9 cellular contexts compared by ENCODE assay signal in the genomic region with DNA sequence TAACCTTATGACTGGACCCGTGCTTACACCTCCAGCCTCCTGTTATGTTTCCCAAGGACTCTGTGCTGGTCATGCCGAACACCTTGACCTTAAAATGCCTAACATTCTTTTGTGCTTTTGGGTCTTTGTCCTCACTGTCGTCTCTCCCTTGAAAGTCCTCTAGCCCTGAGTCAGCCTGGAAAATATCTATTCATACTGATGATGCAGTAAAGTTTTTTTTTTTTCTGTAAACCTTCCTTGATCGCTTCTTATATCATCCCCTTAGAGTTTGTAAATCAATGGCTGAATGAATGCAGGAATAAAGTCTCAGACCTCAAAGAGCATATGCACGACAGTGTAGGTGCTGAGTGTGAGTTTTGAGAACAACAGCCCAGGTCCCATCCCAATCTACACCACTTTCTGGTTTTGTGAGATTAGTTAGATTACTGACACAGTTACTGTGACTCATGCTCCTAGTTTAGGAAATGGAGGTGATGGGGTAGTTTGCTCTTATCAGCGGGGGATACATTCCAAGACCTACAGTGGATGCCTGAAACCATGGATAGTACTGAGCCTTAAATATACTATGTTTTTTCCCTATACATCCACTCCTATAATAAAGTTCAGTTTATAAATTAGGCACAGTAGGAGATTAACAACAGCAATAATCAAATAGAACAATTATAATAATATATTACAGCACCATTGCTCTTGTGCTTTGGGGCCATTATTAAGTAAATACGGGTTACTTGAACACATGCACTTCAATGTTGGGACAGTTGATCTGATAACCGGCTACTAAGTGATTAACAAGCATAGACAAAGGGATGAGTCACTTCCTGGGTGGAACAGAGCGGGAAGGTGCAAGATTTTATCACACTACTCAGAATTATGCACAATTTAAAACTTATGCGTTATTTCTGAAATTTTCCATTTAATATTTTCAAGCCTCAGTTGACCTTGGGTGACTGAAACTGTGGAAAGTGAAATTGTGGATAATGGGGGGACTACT. TPM values are rescaled to one million over a fixed set of nuclear protein-coding genes. Genes with fewer than 3 reads are reported as not detected.
A peak's percentile ranks its signal among the peaks of the same experiment; 100 is the strongest.
DNase-seq lines count a peak whose midpoint lies in the region; ATAC-seq and TF ChIP-seq lines count a peak whose summit lies in the region.
"Had no signal": no experiment of that assay in that cellular context is flagged by ENCODE, and none has a peak within 500 bp of the region (broad histone marks: within the 10 kb centered on the region; RNA-seq: fewer than 3 reads in every experiment).

No MANE protein-coding gene starts in this region.

- H3K56ac ChIP-seq in mesendoderm (ENCODE audit: low read length), result no peak overlapping the region

- no peaks in the 10 kb centered on the region for H3K27me3 Mint-ChIP-seq in activated T-helper 17 cell treated with anti-CD3 and anti-CD28 coated beads, Interleukin-2, amount 50 U/mL, for 72 hours
- H3K27me3 Mint-ChIP-seq: dendritic cell treated with granulocyte-macrophage colony-stimulating factor and Interleukin-4, amounts not matched to agents 40 ng/mL and 50 ng/mL, for 4 days had no signal

- H3K79me2 ChIP-seq in mesendoderm (ENCODE audit: control insufficient read depth, insufficient read depth, low read length), result no peaks in the 10 kb centered on the region

- no peak overlapping the region for H2BK120ac ChIP-seq in mesendoderm (ENCODE audit: low read depth, low read length)

- peak overlapping the region; percentile 17 for H3K27ac ChIP-seq in mesendoderm (ENCODE audit: low read depth, low read length)
- H3K27ac ChIP-seq: right atrium auricular region had no signal

- no peak overlapping the region for H2BK5ac ChIP-seq in mesendoderm (ENCODE audit: low read length)

- no peak overlapping the region for H3K4ac ChIP-seq in mesendoderm (ENCODE audit: low read depth, low read length)

- no CpG with 5 or more reads among the region's 10 CpGs for WGBS in mesendoderm (ENCODE audit: extremely low coverage, insufficient coverage, low lambda C conversion rate)

- ATAC-seq in activated T-helper 17 cell treated with anti-CD3 and anti-CD28 coated beads, Interleukin-2, amount 50 U/mL, for 72 hours (replicated peaks), result peak; percentile 92
- no peak for ATAC-seq in HG02571 (IDR thresholded peaks at IDR 0.05; ENCODE audit: unreplicated experiment)
- ATAC-seq in omental fat pad (ENCODE audit: low FRiP score), result no peak

- DNase-seq in ELR (ENCODE audit: low read depth), result peak; percentile 73
- peak; percentile 2 to 10 for DNase-seq in Kasumi-1 (lab: John Stamatoyannopoulos, UW)
- DNase-seq in mesendoderm, result peak; percentile 89
- DNase-seq in DMS 273 (lab: John Stamatoyannopoulos, UW; ENCODE audit: unreplicated experiment), result no peak
- DNase-seq in omental fat pad (ENCODE audit: low spot score), result no peak

- H3K4me1 ChIP-seq in mesendoderm (ENCODE audit: control insufficient read depth, low read depth, low read length), result peaks cover 7% of the 10 kb centered on the region
- H3K4me1 ChIP-seq: right atrium auricular region had no signal

- no peaks in the 10 kb centered on the region for H3K36me3 Mint-ChIP-seq in activated T-helper 17 cell treated with anti-CD3 and anti-CD28 coated beads, Interleukin-2, amount 50 U/mL, for 72 hours (ENCODE audit: low read depth)

- no peaks in the 10 kb centered on the region for H3K27me3 ChIP-seq in mesendoderm (ENCODE audit: insufficient read depth, low read length, poor library complexity)
- H3K27me3 ChIP-seq: right atrium auricular region had no signal

- H2AK5ac ChIP-seq in mesendoderm (ENCODE audit: low read length), result no peak overlapping the region

- peak overlapping the region; percentile 71 for H3K27ac Mint-ChIP-seq in activated T-helper 17 cell treated with anti-CD3 and anti-CD28 coated beads, Interleukin-2, amount 50 U/mL, for 72 hours
- H3K27ac Mint-ChIP-seq: dendritic cell treated with granulocyte-macrophage colony-stimulating factor and Interleukin-4, amounts not matched to agents 40 ng/mL and 50 ng/mL, for 4 days had no signal

- TF ChIP-seq CTCF in omental fat pad (IDR thresholded peaks at IDR 0.05), result no peak

- H2BK15ac ChIP-seq in mesendoderm (replicated peaks; ENCODE audit: low read depth), result no peak overlapping the region

- H3K9ac ChIP-seq in mesendoderm (ENCODE audit: low read length), result no peak overlapping the region

- H4K8ac ChIP-seq in mesendoderm (ENCODE audit: low read depth, low read length), result no peak overlapping the region

- H3K23ac ChIP-seq in mesendoderm (ENCODE audit: low read length), result no peak overlapping the region

- H3K9me3 Mint-ChIP-seq in activated T-helper 17 cell treated with anti-CD3 and anti-CD28 coated beads, Interleukin-2, amount 50 U/mL, for 72 hours, result no peaks in the 10 kb centered on the region
- H3K9me3 Mint-ChIP-seq: dendritic cell treated with granulocyte-macrophage colony-stimulating factor and Interleukin-4, amounts not matched to agents 40 ng/mL and 50 ng/mL, for 4 days had no signal

- H3K4me1 Mint-ChIP-seq in activated T-helper 17 cell treated with anti-CD3 and anti-CD28 coated beads, Interleukin-2, amount 50 U/mL, for 72 hours, result peaks cover 14% of the 10 kb centered on the region

- H3K4me3 ChIP-seq in mesendoderm (ENCODE audit: low read length), result no peak overlapping the region
- H3K4me3 ChIP-seq: right atrium auricular region had no signal

- no peaks in the 10 kb centered on the region for H3K36me3 ChIP-seq in mesendoderm (ENCODE audit: control insufficient read depth, insufficient read depth, low read length)
- H3K36me3 ChIP-seq: right atrium auricular region had no signal

- H3K18ac ChIP-seq in mesendoderm (ENCODE audit: low read length), result no peak overlapping the region

- H3K79me1 ChIP-seq in mesendoderm (ENCODE audit: low read length), result no peaks in the 10 kb centered on the region

- no peak overlapping the region for H4K5ac ChIP-seq in mesendoderm (ENCODE audit: low read length)

- peak overlapping the region; percentile 53 for H3K4me3 Mint-ChIP-seq in activated T-helper 17 cell treated with anti-CD3 and anti-CD28 coated beads, Interleukin-2, amount 50 U/mL, for 72 hours
- H3K4me3 Mint-ChIP-seq: dendritic cell treated with granulocyte-macrophage colony-stimulating factor and Interleukin-4, amounts not matched to agents 40 ng/mL and 50 ng/mL, for 4 days had no signal

- H3K4me2 ChIP-seq in mesendoderm (ENCODE audit: low read length), result no peak overlapping the region

RNA-seq across cellular contexts. Expression of gene TCN1, which starts 8.5 kb away (rescaled TPM):
- not detected for total RNA-seq in activated T-helper 17 cell treated with anti-CD3 and anti-CD28 coated beads, Interleukin-2, amount 50 U/mL, for 72 hours
- not detected for polyA plus RNA-seq in mesendoderm (2013, experiment 1 of 2)
- not detected for polyA plus RNA-seq in mesendoderm (2013, experiment 2 of 2)
- total RNA-seq in omental fat pad, result not detected
- total RNA-seq: right atrium auricular region had no signal

RNA-seq across cellular contexts. Expression of gene CBLIF, which starts 12.4 kb away (rescaled TPM):
- total RNA-seq in activated T-helper 17 cell treated with anti-CD3 and anti-CD28 coated beads, Interleukin-2, amount 50 U/mL, for 72 hours, result not detected
- polyA plus RNA-seq in mesendoderm (2013, experiment 1 of 2), result not detected
- polyA plus RNA-seq in mesendoderm (2013, experiment 2 of 2), result not detected
- not detected for total RNA-seq in omental fat pad
- total RNA-seq: right atrium auricular region had no signal

RNA-seq across cellular contexts. Expression of gene OOSP3, which starts 20.8 kb away (rescaled TPM):
- total RNA-seq in activated T-helper 17 cell treated with anti-CD3 and anti-CD28 coated beads, Interleukin-2, amount 50 U/mL, for 72 hours, result not detected
- polyA plus RNA-seq in mesendoderm (2013, experiment 1 of 2), result 0.15 TPM
- 0.13 TPM for polyA plus RNA-seq in mesendoderm (2013, experiment 2 of 2)
- not detected for total RNA-seq in omental fat pad
- total RNA-seq: right atrium auricular region had no signal

RNA-seq across cellular contexts. Expression of gene MRPL16, which starts 47.2 kb away (rescaled TPM):
- total RNA-seq in activated T-helper 17 cell treated with anti-CD3 and anti-CD28 coated beads, Interleukin-2, amount 50 U/mL, for 72 hours, result 10 to 100 TPM; 51.2 to 92.8 TPM
- 107 TPM for polyA plus RNA-seq in mesendoderm (2013, experiment 1 of 2)
- 107 TPM for polyA plus RNA-seq in mesendoderm (2013, experiment 2 of 2)
- 10 to 100 TPM; 28.1 to 50.9 (median 38.3) TPM for total RNA-seq in omental fat pad

Comparison
In these comparisons a context has a peak if more than half of its experiments do, and no peak if none do; other contexts are left out.
1. DNase-seq: peak in ELR (single experiment), Kasumi-1 (2 of 2) and mesendoderm (single experiment); none in DMS 273 (single experiment) and omental fat pad (single experiment).